Comparison of ENCODE assay signal across 11 cellular contexts in genomic region chr4:153426207-153426886, GRCh38. TPM values are rescaled to one million over a fixed set of nuclear protein-coding genes. Genes with fewer than 3 reads are reported as not detected.
DNase-seq lines count a peak whose midpoint lies in the region; ATAC-seq and TF ChIP-seq lines count a peak whose summit lies in the region.
"Had no signal": no experiment of that assay in that cellular context is flagged by ENCODE, and none has a peak within 500 bp of the region (broad histone marks: within the 10 kb centered on the region; RNA-seq: fewer than 3 reads in every experiment).

No MANE protein-coding gene starts in this region.

- DNase-seq in activated CD4-positive, alpha-beta T cell treated with anti-CD3 and anti-CD28 coated beads for 36 hours, result no peak
- no peak for DNase-seq in activated CD4-positive, alpha-beta T cell treated with anti-CD3 and anti-CD28 coated beads for 48 hours
- DNase-seq in naive B cell (peak; percentile 69), prostate gland (ENCODE audit: low spot score) (no peak), WERI-Rb-1 (no peak), substantia nigra (lab: John Stamatoyannopoulos, UW) (no peak)
- DNase-seq: stimulated activated CD4-positive, alpha-beta T cell treated with anti-CD3 and anti-CD28 coated beads, Interleukin-1b, Interleukin-23, amount 100 ng/mL, for 48 hours; upper lobe of left lung had no signal

- no peak overlapping the region for H3K27ac Mint-ChIP-seq in activated CD4-positive, alpha-beta T cell treated with anti-CD3 and anti-CD28 coated beads for 36 hours
- H3K27ac Mint-ChIP-seq in naive B cell, result peak overlapping the region; percentile 83 to 95 (median 94)

- H3K27me3 ChIP-seq in prostate gland (replicated peaks; ENCODE audit: insufficient read depth), result no peaks in the 10 kb centered on the region
- H3K27me3 ChIP-seq in WERI-Rb-1 (ENCODE audit: insufficient read depth, low read depth, severe bottlenecking), result no peaks in the 10 kb centered on the region
- H3K27me3 ChIP-seq: upper lobe of left lung had no signal

- WGBS in prostate gland, result 90% methylated on average over 4 of the region's 4 CpGs

- no peaks in the 10 kb centered on the region for H3K27me3 Mint-ChIP-seq in activated CD4-positive, alpha-beta T cell treated with anti-CD3 and anti-CD28 coated beads for 36 hours
- no peaks in the 10 kb centered on the region for H3K27me3 Mint-ChIP-seq in naive B cell

- no peak overlapping the region for H3K4me3 Mint-ChIP-seq in activated CD4-positive, alpha-beta T cell treated with anti-CD3 and anti-CD28 coated beads for 36 hours
- H3K4me3 Mint-ChIP-seq in naive B cell, result peak overlapping the region; percentile 42 to 85 (median 78)

- H3K4me1 ChIP-seq in prostate gland (replicated peaks), result no peaks in the 10 kb centered on the region
- H3K4me1 ChIP-seq: A549, upper lobe of left lung had no signal

- peak; percentile 56 for ATAC-seq in activated CD4-positive, alpha-beta T cell treated with anti-CD3 and anti-CD28 coated beads for 36 hours
- ATAC-seq in GM21786 (IDR thresholded peaks at IDR 0.05; ENCODE audit: unreplicated experiment) (peak; percentile 72), naive B cell (ENCODE audit: low read depth in 2 of 2) (peak; percentile 87 to 91)
- ATAC-seq: A549 had no signal

- H3K36me3 ChIP-seq in KOPT-K1 (ENCODE audit: insufficient read depth, low read length) (no peaks in the 10 kb centered on the region), prostate gland (no peaks in the 10 kb centered on the region), WERI-Rb-1 (no peaks in the 10 kb centered on the region)
- H3K36me3 ChIP-seq: upper lobe of left lung had no signal

- H3K4me1 Mint-ChIP-seq in activated CD4-positive, alpha-beta T cell treated with anti-CD3 and anti-CD28 coated beads for 36 hours, result peaks cover 61% of the 10 kb centered on the region
- H3K4me1 Mint-ChIP-seq in naive B cell, result peaks cover 27 to 70% (median 46%) of the 10 kb centered on the region in 3 donors

- no peaks in the 10 kb centered on the region for H3K36me3 Mint-ChIP-seq in activated CD4-positive, alpha-beta T cell treated with anti-CD3 and anti-CD28 coated beads for 36 hours (ENCODE audit: low read depth)
- no peaks in the 10 kb centered on the region for H3K36me3 Mint-ChIP-seq in naive B cell

- H3K27ac ChIP-seq in KOPT-K1 (ENCODE audit: low read depth, low read length, poor library complexity, severe bottlenecking) (peak overlapping the region; percentile 68), prostate gland (no peak overlapping the region), WERI-Rb-1 (no peak overlapping the region), substantia nigra (ENCODE audit: low read depth, low read length, poor library complexity, severe bottlenecking) (no peak overlapping the region)
- H3K27ac ChIP-seq: A549, upper lobe of left lung had no signal

- intact Hi-C loops in activated CD4-positive, alpha-beta T cell treated with anti-CD3 and anti-CD28 coated beads for 36 hours (cut with DNase I, micrococcal nuclease), result loop anchor here in 1 of 2 experiments (5.0 kb wide), 1 partner anchor 269 kb away; no protein-coding TSS in a partner anchor
- intact Hi-C loops in prostate gland (cut with DNase I), result no loop called here

- POLR2A ChIA-PET in activated CD4-positive, alpha-beta T cell treated with anti-CD3 and anti-CD28 coated beads for 36 hours (lab: Charles Lee), result no interaction called here

- H3K4me3 ChIP-seq in prostate gland, result no peak overlapping the region
- no peak overlapping the region for H3K4me3 ChIP-seq in WERI-Rb-1 (ENCODE audit: low read depth, low read length)
- H3K4me3 ChIP-seq: A549, upper lobe of left lung had no signal

- TF ChIP-seq POLR2A in prostate gland (IDR thresholded peaks at IDR 0.05), result no peak

- no peaks in the 10 kb centered on the region for H3K9me3 Mint-ChIP-seq in activated CD4-positive, alpha-beta T cell treated with anti-CD3 and anti-CD28 coated beads for 36 hours (ENCODE audit: low read depth)
- H3K9me3 Mint-ChIP-seq in naive B cell, result peaks cover 0 to 2% (median 0%) of the 10 kb centered on the region in 7 donors

- H3K9me3 ChIP-seq in KOPT-K1 (ENCODE audit: insufficient read depth, low read length, poor library complexity, severe bottlenecking) (no peaks in the 10 kb centered on the region), prostate gland (no peaks in the 10 kb centered on the region), WERI-Rb-1 (ENCODE audit: severe bottlenecking) (no peaks in the 10 kb centered on the region)
- H3K9me3 ChIP-seq: A549, upper lobe of left lung had no signal

- CTCF ChIA-PET in activated CD4-positive, alpha-beta T cell treated with anti-CD3 and anti-CD28 coated beads for 36 hours (lab: Charles Lee), result interaction anchor here (0.6 to 1.4 kb wide), 11 partner anchors 25 to 765 kb away, joined by 3 to 4 read pairs (median 3); no protein-coding TSS in a partner anchor

- TF ChIP-seq CTCF in prostate gland (IDR thresholded peaks at IDR 0.05) (no peak), WERI-Rb-1 (IDR thresholded peaks at IDR 0.05; ENCODE audit: low read depth, low read length) (no peak)

RNA-seq across cellular contexts. Expression of gene TMEM131L, which starts 39.8 kb away (rescaled TPM):
- 10 to 100 TPM; 45.8 to 45.9 TPM for total RNA-seq in activated CD4-positive, alpha-beta T cell treated with anti-CD3 and anti-CD28 coated beads for 36 hours
- 10 to 100 TPM; 52.2 to 86.7 (median 68.1) TPM for polyA plus RNA-seq in naive B cell (ENCODE audit: low read depth in 6 of 6)
- 10 to 100 TPM in 1 of 2 donors, 1 to 10 TPM in 1; 9.3 to 12.5 TPM for total RNA-seq in prostate gland
